ENCODE assay signal across 1 cellular context in the genomic region with DNA sequence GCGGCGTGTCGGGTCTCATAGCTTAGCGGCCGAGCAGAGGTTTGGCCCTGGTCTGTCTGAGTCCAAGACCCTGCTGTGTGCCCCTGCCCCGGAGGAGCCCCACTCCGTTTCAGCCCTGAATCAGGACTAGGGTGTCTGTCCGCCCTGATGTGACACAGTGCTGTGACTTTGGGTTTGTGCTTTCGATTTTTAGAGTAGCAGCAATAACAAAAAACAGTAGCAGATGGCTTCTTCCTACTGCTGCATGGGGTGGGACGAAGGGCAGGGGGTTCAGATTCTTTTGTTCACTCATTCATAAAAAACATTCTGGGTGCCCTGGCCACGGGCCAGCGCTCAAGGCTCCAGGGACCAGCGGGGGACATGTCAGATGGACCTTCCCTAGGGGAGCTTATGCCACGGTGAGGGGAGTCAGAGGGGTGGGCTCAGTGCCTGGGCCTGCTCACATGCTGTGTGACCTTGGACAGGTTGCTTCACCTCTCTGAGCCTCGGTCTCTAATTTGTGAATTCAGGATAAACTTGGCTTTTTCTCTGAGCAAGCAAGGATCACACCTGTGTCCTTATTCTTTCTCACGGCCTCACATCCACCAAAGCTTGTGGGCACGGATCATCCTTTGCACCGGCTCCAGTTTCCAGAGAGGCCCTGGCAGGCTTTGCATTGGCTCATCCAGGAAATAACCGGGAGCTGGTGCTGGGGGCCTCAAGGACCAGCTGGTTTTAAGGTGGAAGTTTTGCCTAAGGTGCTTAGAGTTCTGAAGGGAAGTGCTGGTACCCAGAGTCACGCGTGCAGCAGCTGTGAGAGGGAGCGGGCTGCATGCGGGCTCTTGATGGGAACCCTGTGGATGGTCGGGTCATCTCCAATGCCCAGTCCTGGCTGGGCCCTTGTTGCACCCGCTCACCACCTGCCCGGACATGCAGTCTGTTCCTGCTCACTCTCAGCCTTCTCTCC.
TF ChIP-seq lines count a peak whose summit lies in the region.

No MANE protein-coding gene starts in this region.

TF ChIP-seq in GM12878, 131 proteins besides CTCF, POLR2A, EP300 and RAD21:
- TF ChIP-seq SMARCA5 (IDR thresholded peaks at IDR 0.05) (peak; percentile 54; the same call in 1 of the 2 replicates), ZZZ3 (IDR thresholded peaks at IDR 0.05; ENCODE audit: control insufficient read depth, insufficient read length, low read depth) (no peak), CBFB (IDR thresholded peaks at IDR 0.05; ENCODE audit: low read depth) (no peak), GABPA (IDR thresholded peaks at IDR 0.05; ENCODE audit: low read depth) (no peak), ZSCAN29 (IDR thresholded peaks at IDR 0.05) (no peak)
